ENCODE assay signal across 8 cellular contexts in the genomic region with DNA sequence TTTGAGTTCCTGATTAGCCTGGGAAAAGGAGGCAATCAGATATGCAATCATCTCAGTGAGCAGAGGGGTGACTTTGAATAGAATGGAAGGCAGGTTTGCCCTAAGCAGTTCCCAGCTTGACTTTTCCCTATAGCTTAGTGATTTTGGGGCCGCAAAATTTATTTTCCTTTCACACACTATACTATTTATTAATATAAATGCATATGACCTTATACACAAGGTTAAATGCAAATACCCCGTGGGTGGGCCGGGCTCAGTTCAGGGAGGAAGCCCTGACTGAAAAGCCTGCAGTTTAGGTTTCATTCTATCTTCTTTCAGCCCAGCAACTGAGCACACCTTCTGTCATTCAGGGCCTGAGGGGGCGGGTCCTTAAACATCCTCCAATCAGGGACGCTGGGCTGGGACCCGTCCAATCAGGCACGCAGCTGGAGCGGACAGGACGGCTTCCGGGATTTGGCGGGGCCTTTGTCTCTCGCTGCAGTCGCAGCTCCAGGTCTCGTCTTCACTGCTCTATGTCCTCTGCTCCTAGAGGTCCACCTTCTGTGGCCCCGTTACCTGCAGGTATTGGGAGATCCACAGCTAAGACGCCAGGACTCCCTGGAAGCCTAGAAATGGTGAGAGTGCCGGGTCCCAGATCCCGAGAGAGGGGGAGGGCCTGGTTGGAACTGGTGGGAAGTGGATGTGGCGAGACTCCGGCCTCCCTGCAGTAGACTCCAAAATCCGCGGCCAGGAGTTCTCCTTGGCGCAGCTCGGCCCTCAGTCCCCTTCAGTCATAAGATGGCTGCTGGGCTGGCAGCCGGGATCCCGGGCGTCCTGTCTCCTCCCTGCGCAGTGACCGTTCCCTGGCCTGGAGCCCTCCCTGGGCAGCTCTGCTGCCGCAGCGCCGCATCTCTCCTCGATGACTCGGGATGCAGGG. TPM values are rescaled to one million over a fixed set of nuclear protein-coding genes. Genes with fewer than 3 reads are reported as not detected.
A peak's percentile ranks its signal among the peaks of the same experiment; 100 is the strongest.
DNase-seq lines count a peak whose midpoint lies in the region; ATAC-seq, FAIRE-seq and TF ChIP-seq lines count a peak whose summit lies in the region.

A gene (plus strand): TSS at position 468 of the 916 bp plus-strand sequence. CDS start 45 bp downstream, at position 513.

- H3K27ac ChIP-seq in kidney (ENCODE audit: low read depth in 2 of 2, low read length in 2 of 2) = no peak within 1 kb of the TSS

- ATAC-seq in GM19035 (IDR thresholded peaks at IDR 0.05; ENCODE audit: unreplicated experiment) = peak; percentile 99
- ATAC-seq in HG03342 (IDR thresholded peaks at IDR 0.05; ENCODE audit: unreplicated experiment) = peak; percentile 99

- H3K9me3 ChIP-seq in kidney (ENCODE audit: control insufficient read depth in 1 of 2, low read length in 2 of 2) = no peaks in the 10 kb centered on the region

- H3K4me1 ChIP-seq in kidney (ENCODE audit: control insufficient read depth in 1 of 2, insufficient read depth in 1 of 2, low read depth in 1 of 2, low read length in 2 of 2) = no peaks in the 10 kb centered on the region

- peak within 1 kb of the TSS; percentile 52 to 82 for H3K9ac ChIP-seq in kidney (ENCODE audit: low read length in 2 of 2)

- H3K4me3 ChIP-seq in kidney (ENCODE audit: low read length in 2 of 2) = peak within 1 kb of the TSS; percentile 76 to 90

- peak; percentile 61 for DNase-seq in AG09319 (ENCODE audit: extremely low read depth, low read depth)
- DNase-seq in NCI-H345 treated with DMSO at 0.1 percent for 48 hours (lab: John Stamatoyannopoulos, UW; ENCODE audit: unreplicated experiment) = peak; percentile 83
- DNase-seq in activated CD4-positive, CD25-positive, alpha-beta regulatory T cell treated with anti-CD3 and anti-CD28 coated beads, Interleukin-2, amount 50 U/mL, for 16 hours (ENCODE audit: low read depth, low spot score) = peak; percentile 84
- DNase-seq in cerebellar nuclear complex (lab: John Stamatoyannopoulos, UW) = peak; percentile 68 to 89
- peak; percentile 97 for DNase-seq in kidney
- peak; percentile 94 for DNase-seq in stimulated activated CD4-positive, alpha-beta T cell treated with anti-CD3 and anti-CD28 coated beads, Interleukin-15, amount 100 ng/mL, for 24 hours

- peak; percentile 78 for FAIRE-seq in kidney (lab: Jason Lieb, UNC)

- intact Hi-C loops in kidney (cut with DNase I) = no loop called here

- H3K36me3 ChIP-seq in kidney (ENCODE audit: control insufficient read depth in 1 of 2, insufficient read depth in 2 of 2, low read length in 2 of 2) = no peaks in the 10 kb centered on the region

- TF ChIP-seq CTCF in AG09319 (IDR thresholded peaks at IDR 0.05; ENCODE audit: low read depth, low read length) (no peak), kidney (IDR thresholded peaks at IDR 0.05; ENCODE audit: borderline replicate concordance, extremely low read depth, insufficient read depth) (no peak)

RNA-seq across cellular contexts. Expression of the gene that starts here (rescaled TPM):
- 5.4 TPM for total RNA-seq in kidney
- 1.7 TPM for polyA plus RNA-seq in kidney (ENCODE audit: insufficient read depth, low read depth, low replicate concordance)
